In genomic region chr16:18603572-18604246, GRCh38 we compare ENCODE assay signal across 8 cellular contexts. TPM values are rescaled to one million over a fixed set of nuclear protein-coding genes. Genes with fewer than 3 reads are reported as not detected.
DNase-seq lines count a peak whose midpoint lies in the region; ATAC-seq and TF ChIP-seq lines count a peak whose summit lies in the region.
"Not testable (repeated sequence)": the region's sequence is repeated elsewhere in the genome, so short reads cannot be mapped to it uniquely, and the experiment has no call there.

No MANE protein-coding gene starts in this region.

- H3K27ac ChIP-seq in WERI-Rb-1; mesendoderm (ENCODE audit: low read depth, low read length); naive thymus-derived CD4-positive, alpha-beta T cell (ENCODE audit: low read depth, low read length): not testable (repeated sequence)

- H3K36me3 ChIP-seq in WERI-Rb-1; mesendoderm (ENCODE audit: control insufficient read depth, insufficient read depth, low read length); naive thymus-derived CD4-positive, alpha-beta T cell (ENCODE audit: control insufficient read depth in 2 of 3, insufficient read depth in 3 of 3, low read length in 3 of 3): not testable (repeated sequence)

- not testable (repeated sequence) for H3K27me3 ChIP-seq in WERI-Rb-1 (ENCODE audit: insufficient read depth, low read depth, severe bottlenecking); mesendoderm (ENCODE audit: insufficient read depth, low read length, poor library complexity); naive thymus-derived CD4-positive, alpha-beta T cell (ENCODE audit: control insufficient read depth in 2 of 2, insufficient read depth in 2 of 2, low read length in 2 of 2)

- not testable (repeated sequence) for H3K4me1 ChIP-seq in mesendoderm (ENCODE audit: control insufficient read depth, low read depth, low read length); naive thymus-derived CD4-positive, alpha-beta T cell (ENCODE audit: control insufficient read depth in 2 of 2, insufficient read depth in 2 of 2, low read length in 2 of 2)

- no CpG with 5 or more reads among the region's 4 CpGs for WGBS in mesendoderm (ENCODE audit: extremely low coverage, insufficient coverage, low lambda C conversion rate)

- H4K5ac ChIP-seq in mesendoderm (ENCODE audit: low read length) = not testable (repeated sequence)

- H3K27ac Mint-ChIP-seq in central memory CD8-positive, alpha-beta T cell (ENCODE audit: low read depth); effector memory CD8-positive, alpha-beta T cell; naive thymus-derived CD4-positive, alpha-beta T cell; natural killer cell: not testable (repeated sequence)

- H2AK5ac ChIP-seq in mesendoderm (ENCODE audit: low read length) = not testable (repeated sequence)

- not testable (repeated sequence) for H3K4me3 Mint-ChIP-seq in central memory CD8-positive, alpha-beta T cell; effector memory CD8-positive, alpha-beta T cell; naive thymus-derived CD4-positive, alpha-beta T cell; natural killer cell

- H3K56ac ChIP-seq in mesendoderm (ENCODE audit: low read length) = not testable (repeated sequence)

- ATAC-seq in central memory CD8-positive, alpha-beta T cell (replicated peaks; ENCODE audit: extremely low read depth, poor library complexity, severe bottlenecking) = peak; percentile 92
- peak; percentile 63 for ATAC-seq in effector memory CD8-positive, alpha-beta T cell (replicated peaks)
- ATAC-seq in left colon (peak; percentile 15), natural killer cell (peak; percentile 80 to 92 (median 83))
- peak; percentile 26 for ATAC-seq in naive thymus-derived CD4-positive, alpha-beta T cell

- H2BK15ac ChIP-seq in mesendoderm (replicated peaks; ENCODE audit: low read depth) = not testable (repeated sequence)

- H3K9me3 ChIP-seq in WERI-Rb-1 (ENCODE audit: severe bottlenecking); naive thymus-derived CD4-positive, alpha-beta T cell (ENCODE audit: control insufficient read depth in 2 of 3, low read length in 3 of 3): not testable (repeated sequence)

- not testable (repeated sequence) for H3K4me3 ChIP-seq in WERI-Rb-1 (ENCODE audit: low read depth, low read length); mesendoderm (ENCODE audit: low read length); naive thymus-derived CD4-positive, alpha-beta T cell (ENCODE audit: low read length)

- H3K36me3 Mint-ChIP-seq in central memory CD8-positive, alpha-beta T cell (ENCODE audit: insufficient read depth); effector memory CD8-positive, alpha-beta T cell (ENCODE audit: insufficient read depth); naive thymus-derived CD4-positive, alpha-beta T cell; natural killer cell: not testable (repeated sequence)

- TF ChIP-seq CTCF in WERI-Rb-1 (IDR thresholded peaks at IDR 0.05; ENCODE audit: low read depth, low read length); natural killer cell (IDR thresholded peaks at IDR 0.05): not testable (repeated sequence)

- H3K18ac ChIP-seq in mesendoderm (ENCODE audit: low read length) = not testable (repeated sequence)

- CTCF ChIA-PET in naive thymus-derived CD4-positive, alpha-beta T cell (lab: Charles Lee) = not testable (repeated sequence)

- not testable (repeated sequence) for H3K79me2 ChIP-seq in mesendoderm (ENCODE audit: control insufficient read depth, insufficient read depth, low read length)

- not testable (repeated sequence) for H3K79me1 ChIP-seq in mesendoderm (ENCODE audit: low read length)

- not testable (repeated sequence) for H4K8ac ChIP-seq in mesendoderm (ENCODE audit: low read depth, low read length)

- H3K4me2 ChIP-seq in mesendoderm (ENCODE audit: low read length) = not testable (repeated sequence)

- not testable (repeated sequence) for H2BK120ac ChIP-seq in mesendoderm (ENCODE audit: low read depth, low read length)

- intact Hi-C loops in left colon (cut with DNase I, micrococcal nuclease); naive thymus-derived CD4-positive, alpha-beta T cell (cut with micrococcal nuclease); natural killer cell (cut with micrococcal nuclease): not testable (repeated sequence)

- not testable (repeated sequence) for H3K4me1 Mint-ChIP-seq in central memory CD8-positive, alpha-beta T cell; effector memory CD8-positive, alpha-beta T cell (ENCODE audit: low read depth in 2 of 2); naive thymus-derived CD4-positive, alpha-beta T cell; natural killer cell

- not testable (repeated sequence) for H2BK5ac ChIP-seq in mesendoderm (ENCODE audit: low read length)

- H3K9ac ChIP-seq in mesendoderm (ENCODE audit: low read length) = not testable (repeated sequence)

- POLR2A ChIA-PET in naive thymus-derived CD4-positive, alpha-beta T cell (lab: Charles Lee) = not testable (repeated sequence)

- not testable (repeated sequence) for H3K4ac ChIP-seq in mesendoderm (ENCODE audit: low read depth, low read length)

- H3K23ac ChIP-seq in mesendoderm (ENCODE audit: low read length) = not testable (repeated sequence)

- H3K9me3 Mint-ChIP-seq in central memory CD8-positive, alpha-beta T cell; effector memory CD8-positive, alpha-beta T cell; naive thymus-derived CD4-positive, alpha-beta T cell; natural killer cell: not testable (repeated sequence)

- peak; percentile 48 for DNase-seq in NCI-H82 (lab: John Stamatoyannopoulos, UW)
- peak; percentile 27 for DNase-seq in WERI-Rb-1
- not testable (repeated sequence) for DNase-seq in central memory CD8-positive, alpha-beta T cell (ENCODE audit: low spot score in 2 of 2); effector memory CD8-positive, alpha-beta T cell; left colon; naive thymus-derived CD4-positive, alpha-beta T cell; natural killer cell
- DNase-seq in mesendoderm = peak; percentile 2

- not testable (repeated sequence) for H3K27me3 Mint-ChIP-seq in central memory CD8-positive, alpha-beta T cell; naive thymus-derived CD4-positive, alpha-beta T cell; natural killer cell (ENCODE audit: low read depth in 2 of 2)
- H3K27me3 Mint-ChIP-seq in effector memory CD8-positive, alpha-beta T cell = peaks cover 0 to 16% of the 10 kb centered on the region in 2 donors

RNA-seq across cellular contexts. Expression of gene NOMO2, which starts 41.8 kb away (rescaled TPM):
- total RNA-seq in left colon (100 to 1,000 TPM in 1 of 2 donors, 10 to 100 TPM in 1; 73.1 to 129 TPM), natural killer cell (100 to 1,000 TPM in 1 of 3 donors, 10 to 100 TPM in 2; 67.7 to 105 (median 73.5) TPM)
- polyA plus RNA-seq in mesendoderm (2013, experiment 1 of 2) = 91.9 TPM
- polyA plus RNA-seq in mesendoderm (2013, experiment 2 of 2) = 96.6 TPM
- 10 to 100 TPM; 56.0 to 95.0 (median 63.3) TPM for total RNA-seq in naive thymus-derived CD4-positive, alpha-beta T cell
- polyA plus RNA-seq in naive thymus-derived CD4-positive, alpha-beta T cell = 10 to 100 TPM; 61.6 to 70.1 TPM

Comparison
In these comparisons a context has a peak if more than half of its experiments do, and no peak if none do; other contexts are left out.
1. ATAC-seq: peak in every context shown above with its lines; median percentile 92 in central memory CD8-positive, alpha-beta T cell; 83 in natural killer cell; 63 in effector memory CD8-positive, alpha-beta T cell; 26 in naive thymus-derived CD4-positive, alpha-beta T cell; 15 in left colon.